Comparison of ENCODE assay signal across 21 cellular contexts in the genomic region with DNA sequence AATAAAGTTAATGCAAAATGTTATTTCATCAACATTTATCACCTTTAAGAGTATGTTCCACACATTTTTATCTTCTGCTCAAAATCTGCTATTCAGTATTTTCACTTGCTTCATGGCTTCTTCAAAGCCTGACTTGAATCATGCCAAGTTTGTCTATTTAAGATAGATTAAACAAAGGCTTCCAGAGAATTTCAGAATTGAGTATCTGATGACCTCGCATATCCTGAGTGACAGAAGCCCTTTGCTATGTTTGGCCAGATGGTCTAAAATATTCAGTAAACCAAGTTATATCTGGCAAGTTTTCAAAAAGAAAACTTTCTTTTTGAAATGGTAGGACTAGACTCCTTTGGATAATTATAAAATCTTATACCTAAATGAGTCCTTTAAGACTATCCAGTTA.
DNase-seq lines count a peak whose midpoint lies in the region; TF ChIP-seq lines count a peak whose summit lies in the region.
"Had no signal": no experiment of that assay in that cellular context is flagged by ENCODE, and none has a peak within 500 bp of the region (broad histone marks: within the 10 kb centered on the region; RNA-seq: fewer than 3 reads in every experiment).

No MANE protein-coding gene starts in this region.

- no peak overlapping the region for H3K27ac ChIP-seq in PC-9
- H3K27ac ChIP-seq: A549, C4-2B, cardiac muscle cell, esophagus squamous epithelium, lower lobe of right lung, RWPE1, upper lobe of right lung had no signal

- H3K9me3 ChIP-seq in PC-9 (ENCODE audit: insufficient read depth, low read depth) = no peaks in the 10 kb centered on the region
- H3K9me3 ChIP-seq: A549, esophagus squamous epithelium, lower lobe of right lung, upper lobe of right lung had no signal

- H3K27ac Mint-ChIP-seq in MCF 10A (ENCODE audit: low read depth, unreplicated experiment) = no peak overlapping the region
- H3K27ac Mint-ChIP-seq: activated naive CD8-positive, alpha-beta T cell treated with anti-CD3 and anti-CD28 coated beads for 36 hours; stimulated activated naive CD8-positive, alpha-beta T cell treated with anti-CD3 and anti-CD28 coated beads, Interleukin-15, amount 100 ng/mL, for 72 hours had no signal

- no peaks in the 10 kb centered on the region for H3K27me3 ChIP-seq in PC-9 (ENCODE audit: insufficient read depth, low read depth)
- H3K27me3 ChIP-seq: cardiac muscle cell, esophagus squamous epithelium, upper lobe of right lung had no signal

- no TSS peak for BruUV-seq in PC-9 (replicated peaks; lab: Mats Ljungman, UMichigan)
- no TSS peak for BruUV-seq in MCF 10A (replicated peaks; lab: Mats Ljungman, UMichigan)

- H3K4me3 Mint-ChIP-seq in MCF 10A (ENCODE audit: unreplicated experiment) = no peak overlapping the region
- H3K4me3 Mint-ChIP-seq: activated naive CD8-positive, alpha-beta T cell treated with anti-CD3 and anti-CD28 coated beads for 36 hours; stimulated activated naive CD8-positive, alpha-beta T cell treated with anti-CD3 and anti-CD28 coated beads, Interleukin-15, amount 100 ng/mL, for 72 hours had no signal

- no peaks in the 10 kb centered on the region for H3K4me1 Mint-ChIP-seq in MCF 10A (ENCODE audit: insufficient read depth, unreplicated experiment)
- H3K4me1 Mint-ChIP-seq: activated naive CD8-positive, alpha-beta T cell treated with anti-CD3 and anti-CD28 coated beads for 36 hours; stimulated activated naive CD8-positive, alpha-beta T cell treated with anti-CD3 and anti-CD28 coated beads, Interleukin-15, amount 100 ng/mL, for 72 hours had no signal

- no peaks in the 10 kb centered on the region for H3K9me2 ChIP-seq in PC-9 (ENCODE audit: insufficient read depth)

- no peaks in the 10 kb centered on the region for H3K79me2 ChIP-seq in PC-9 (ENCODE audit: low read depth)

- CTCF ChIA-PET in PC-9 (lab: Charles Lee) (no interaction called here), MCF 10A (lab: Yijun Ruan, JAX) (no interaction called here)

- no peaks in the 10 kb centered on the region for H3K36me3 Mint-ChIP-seq in MCF 10A (ENCODE audit: insufficient read depth, unreplicated experiment)
- H3K36me3 Mint-ChIP-seq: activated naive CD8-positive, alpha-beta T cell treated with anti-CD3 and anti-CD28 coated beads for 36 hours had no signal

- intact Hi-C loops in PC-9 (cut with micrococcal nuclease; ENCODE audit: unreplicated experiment) = no loop called here
- intact Hi-C loops in MCF 10A (cut with micrococcal nuclease) = no loop called here

- H3K4me1 ChIP-seq in PC-9 (replicated peaks; ENCODE audit: insufficient read depth) = no peaks in the 10 kb centered on the region
- H3K4me1 ChIP-seq: A549, esophagus squamous epithelium, lower lobe of right lung, upper lobe of right lung had no signal

- H3K36me3 ChIP-seq in PC-9 (ENCODE audit: low read depth) = no peaks in the 10 kb centered on the region
- H3K36me3 ChIP-seq: cardiac muscle cell, esophagus squamous epithelium, lower lobe of right lung, upper lobe of right lung had no signal

- no peaks in the 10 kb centered on the region for H3K9me3 Mint-ChIP-seq in MCF 10A (ENCODE audit: unreplicated experiment)
- H3K9me3 Mint-ChIP-seq: activated naive CD8-positive, alpha-beta T cell treated with anti-CD3 and anti-CD28 coated beads for 36 hours; stimulated activated naive CD8-positive, alpha-beta T cell treated with anti-CD3 and anti-CD28 coated beads, Interleukin-15, amount 100 ng/mL, for 72 hours had no signal

- no peaks in the 10 kb centered on the region for H3F3A ChIP-seq in PC-9 (ENCODE audit: insufficient read depth, low read depth)

- no peaks in the 10 kb centered on the region for H4K20me1 ChIP-seq in PC-9 (ENCODE audit: insufficient read depth)

- POLR2A ChIA-PET in PC-9 (lab: Charles Lee; ENCODE audit: unreplicated experiment) (no interaction called here), MCF 10A (lab: Yijun Ruan, JAX) (no interaction called here)

- H3K4me3 ChIP-seq in PC-9 = no peak overlapping the region
- H3K4me3 ChIP-seq: A549, cardiac muscle cell, esophagus squamous epithelium, lower lobe of right lung, upper lobe of right lung had no signal

- peak; percentile 11 for DNase-seq in ACHN
- peak; percentile 73 for DNase-seq in LHCN-M2 (ENCODE audit: low read depth)
- peak; percentile 46 for DNase-seq in dedifferentiated amniotic fluid mesenchymal stem cell (ENCODE audit: extremely low spot score)
- DNase-seq in lung microvascular endothelial cell (ENCODE audit: low read depth in 2 of 2) = peak; percentile 44 to 79
- DNase-seq in PC-9 = no peak
- DNase-seq in MCF 10A (ENCODE audit: unreplicated experiment) = no peak
- no peak for DNase-seq in mucosa of gallbladder (ENCODE audit: low spot score)
- no peak for DNase-seq in NOMO-1 (lab: John Stamatoyannopoulos, UW; ENCODE audit: unreplicated experiment in 2 of 2)
- DNase-seq: activated CD4-positive, CD25-positive, alpha-beta regulatory T cell treated with anti-CD3 and anti-CD28 coated beads, Interleukin-2, amount 50 U/mL, for 72 hours; activated naive CD8-positive, alpha-beta T cell treated with anti-CD3 and anti-CD28 coated beads for 36 hours; esophagus squamous epithelium; lower lobe of right lung; NK-92 treated with Interleukin-12 subunit alpha and Interleukin-12 subunit beta, amount 100 ng/mL, for 24 hours; posterior cingulate gyrus; stimulated activated CD4-positive, alpha-beta T cell treated with anti-CD3 and anti-CD28 coated beads, Interleukin-2, amount 100 ng/mL, for 48 hours; stimulated activated naive CD8-positive, alpha-beta T cell treated with anti-CD3 and anti-CD28 coated beads, Interleukin-15, amount 100 ng/mL, for 72 hours; upper lobe of right lung had no signal

- H2AFZ ChIP-seq in PC-9 = no peak overlapping the region

- TF ChIP-seq CTCF in PC-9 (conservative IDR thresholded peaks at IDR 0.05) (no peak), MCF 10A (IDR thresholded peaks at IDR 0.05; ENCODE audit: unreplicated experiment) (no peak)

- in situ Hi-C loops in ACHN (cut with HindIII; ENCODE audit: low pct_ligation_motif_present, low pct_unique_long_range_greater_than_20kb, low sequenced_read_pairs) = no loop called here

- H3K27me3 Mint-ChIP-seq in MCF 10A (ENCODE audit: insufficient read depth, unreplicated experiment) = peaks cover 63% of the 10 kb centered on the region
- H3K27me3 Mint-ChIP-seq: activated naive CD8-positive, alpha-beta T cell treated with anti-CD3 and anti-CD28 coated beads for 36 hours; stimulated activated naive CD8-positive, alpha-beta T cell treated with anti-CD3 and anti-CD28 coated beads, Interleukin-15, amount 100 ng/mL, for 72 hours had no signal

- H3K4me2 ChIP-seq in PC-9 = no peak overlapping the region
- H3K4me2 ChIP-seq: A549 had no signal

Comparison
In these comparisons a context has a peak if more than half of its experiments do, and no peak if none do; other contexts are left out.
1. DNase-seq: peak in ACHN (single experiment), LHCN-M2 (single experiment), dedifferentiated amniotic fluid mesenchymal stem cell (single experiment) and lung microvascular endothelial cell (2 of 2); none in PC-9 (0 of 2), MCF 10A (single experiment), mucosa of gallbladder (single experiment) and NOMO-1 (0 of 2).